8 cellular contexts compared by ENCODE assay signal in the genomic region with DNA sequence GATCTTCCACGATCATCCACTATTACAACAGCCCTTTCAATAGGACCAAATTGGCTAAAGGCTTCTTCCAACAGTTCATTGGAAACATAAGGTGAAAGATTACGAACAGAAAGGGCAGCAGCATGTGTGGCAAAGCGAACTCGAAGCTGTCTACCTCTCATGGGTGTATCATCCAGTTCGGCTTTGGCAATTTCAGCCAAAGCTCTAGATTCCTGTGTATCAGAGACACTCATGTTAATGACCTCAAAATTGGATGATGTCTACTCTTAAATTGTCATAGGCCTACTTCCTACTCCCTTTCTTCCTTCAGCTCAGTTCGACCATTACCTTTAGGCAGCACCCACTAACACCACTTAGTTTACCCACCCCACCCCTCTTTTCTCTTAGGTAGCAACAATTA. TPM values are rescaled to one million over a fixed set of nuclear protein-coding genes. Genes with fewer than 3 reads are reported as not detected.
DNase-seq lines count a peak whose midpoint lies in the region; ATAC-seq, FAIRE-seq and TF ChIP-seq lines count a peak whose summit lies in the region.

No MANE protein-coding gene starts in this region.

- FAIRE-seq in A549 (lab: Jason Lieb, UNC), result no peak

- H3K27ac Mint-ChIP-seq in MCF 10A (ENCODE audit: low read depth, unreplicated experiment) (peak overlapping the region; percentile 96), mesothelial cell of epicardium (peak overlapping the region; percentile 96)

- H3K9me3 Mint-ChIP-seq in MCF 10A (ENCODE audit: unreplicated experiment) (no peaks in the 10 kb centered on the region), mesothelial cell of epicardium (no peaks in the 10 kb centered on the region)

- H3K4me3 ChIP-seq in A549, result peak overlapping the region; percentile 90
- peak overlapping the region; percentile 91 for H3K4me3 ChIP-seq in HL-60 (replicated peaks; ENCODE audit: insufficient read depth, low read length)

- H3K27ac ChIP-seq in A549 (peak overlapping the region in 1 of 2 experiments; percentile 99; a peak in 1 of 6 replicates), HL-60 (replicated peaks) (peak overlapping the region; percentile 98; the same call in 1 of the 2 replicates)

- TF ChIP-seq CTCF in A549 (IDR thresholded peaks at IDR 0.05) (no peak), HL-60 (IDR thresholded peaks at IDR 0.05; ENCODE audit: insufficient read depth, low read length) (no peak), MCF 10A (IDR thresholded peaks at IDR 0.05; ENCODE audit: unreplicated experiment) (no peak), mesothelial cell of epicardium (IDR thresholded peaks at IDR 0.05; ENCODE audit: unreplicated experiment) (no peak)

- TF ChIP-seq EP300 in A549 (IDR thresholded peaks at IDR 0.05), result no peak

- no peak for TF ChIP-seq POLR2A in A549 (IDR thresholded peaks at IDR 0.05; ENCODE audit: low read length)

- H3K9me3 ChIP-seq in A549, result no peaks in the 10 kb centered on the region

- intact Hi-C loops in MCF 10A (cut with micrococcal nuclease), result loop anchor here (5.0 to 10.0 kb wide), 4 partner anchors 158 to 338 kb away; partner anchors contain the start of gene ZMYM6

- 7% methylated on average over 6 of the region's 6 CpGs for WGBS in A549 (ENCODE audit: missing lambda C conversion rate)

- H3K27me3 ChIP-seq in HL-60 (ENCODE audit: insufficient read depth, poor library complexity, severe bottlenecking), result no peaks in the 10 kb centered on the region

- H3K4me3 Mint-ChIP-seq in MCF 10A (ENCODE audit: unreplicated experiment) (peak overlapping the region; percentile 85), mesothelial cell of epicardium (peak overlapping the region; percentile 90)

- POLR2A ChIA-PET in A549 (lab: Yijun Ruan, JAX) (no interaction called here), MCF 10A (lab: Yijun Ruan, JAX) (interaction anchor here (0.6 to 2.0 kb wide), 12 partner anchors 10 to 527 kb away, joined by 3 to 10 read pairs (median 4); partner anchors contain the start of gene ZMYM1)

- no TSS peak for BruUV-seq in MCF 10A (replicated peaks; lab: Mats Ljungman, UMichigan)

- H3K27me3 Mint-ChIP-seq in MCF 10A (ENCODE audit: insufficient read depth, unreplicated experiment), result no peaks in the 10 kb centered on the region
- H3K27me3 Mint-ChIP-seq in mesothelial cell of epicardium (ENCODE audit: low read depth), result no peaks in the 10 kb centered on the region

- H3K4me2 ChIP-seq in A549, result peak overlapping the region; percentile 88

- H3K36me3 Mint-ChIP-seq in MCF 10A (ENCODE audit: insufficient read depth, unreplicated experiment) (peaks cover 73% of the 10 kb centered on the region), mesothelial cell of epicardium (peaks cover 49% of the 10 kb centered on the region)

- peaks cover 45% of the 10 kb centered on the region for H3K4me1 Mint-ChIP-seq in MCF 10A (ENCODE audit: insufficient read depth, unreplicated experiment)
- H3K4me1 Mint-ChIP-seq in mesothelial cell of epicardium, result peaks cover 56% of the 10 kb centered on the region

- peaks cover 44% of the 10 kb centered on the region for H3K4me1 ChIP-seq in A549

- TF ChIP-seq RAD21 in A549 (conservative IDR thresholded peaks at IDR 0.05 in 1 of 2, IDR thresholded peaks at IDR 0.05 in 1 of 2), result no peak

- DNase-seq in A549 (ENCODE audit: low read depth in 1 of 2, low spot score in 1 of 2) (no peak), HL-60 (ENCODE audit: low read depth in 1 of 2, low spot score in 1 of 2) (no peak), MCF 10A (ENCODE audit: unreplicated experiment) (no peak), mesothelial cell of epicardium (ENCODE audit: low spot score in 2 of 2, unreplicated experiment in 2 of 2) (no peak), NCI-H1694 (lab: John Stamatoyannopoulos, UW) (no peak)

- CTCF ChIA-PET in A549 (lab: Yijun Ruan, JAX), result interaction anchor here (1.5 kb wide), 1 partner anchor 10 kb away, joined by 5 read pairs; no protein-coding TSS in a partner anchor
- CTCF ChIA-PET in MCF 10A (lab: Yijun Ruan, JAX), result interaction anchor here (0.6 to 2.1 kb wide), 6 partner anchors 11 to 538 kb away, joined by 3 to 11 read pairs (median 3); no protein-coding TSS in a partner anchor

- ATAC-seq in A549 (no peak), GM21825 (IDR thresholded peaks at IDR 0.05; ENCODE audit: unreplicated experiment) (no peak), GM18861 (IDR thresholded peaks at IDR 0.05; ENCODE audit: unreplicated experiment) (no peak), HG03175 (IDR thresholded peaks at IDR 0.05; ENCODE audit: unreplicated experiment) (no peak)

TF ChIP-seq in A549, 52 proteins besides CTCF, POLR2A, EP300 and RAD21:
- TF ChIP-seq HEYL (CRISPR knock-in tag; IDR thresholded peaks at IDR 0.05) (no peak), ZC3H11A (IDR thresholded peaks at IDR 0.05) (no peak), RARB (CRISPR knock-in tag; IDR thresholded peaks at IDR 0.05) (no peak), JUNB (IDR thresholded peaks at IDR 0.05) (no peak), HOXA7 (CRISPR knock-in tag; IDR thresholded peaks at IDR 0.05) (no peak), CBX8 (IDR thresholded peaks at IDR 0.05) (no peak), POLR2AphosphoS2 (conservative IDR thresholded peaks at IDR 0.05; ENCODE audit: low read length) (no peak), HOXB5 (CRISPR knock-in tag; IDR thresholded peaks at IDR 0.05) (no peak), EHF (CRISPR knock-in tag; IDR thresholded peaks at IDR 0.05) (no peak), CBX2 (IDR thresholded peaks at IDR 0.05; ENCODE audit: borderline replicate concordance, low read depth) (no peak), KDM5A (IDR thresholded peaks at IDR 0.05) (no peak)
- TF ChIP-seq, protein P1, sequence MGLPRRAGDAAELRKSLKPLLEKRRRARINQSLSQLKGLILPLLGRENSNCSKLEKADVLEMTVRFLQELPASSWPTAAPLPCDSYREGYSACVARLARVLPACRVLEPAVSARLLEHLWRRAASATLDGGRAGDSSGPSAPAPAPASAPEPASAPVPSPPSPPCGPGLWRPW (IDR thresholded peaks at IDR 0.05), result no peak

RNA-seq across cellular contexts. Expression of gene SFPQ, which starts 2.2 kb away (rescaled TPM):
- polyA plus RNA-seq in A549 (2011; rRNA removed), result 99.6 and 151 TPM in 2 replicates
- polyA plus RNA-seq in A549 (2012; cell fraction: cytosol; rRNA removed), result 63.4 and 70.1 TPM in 2 replicates
- 176 and 221 TPM in 2 replicates for polyA plus RNA-seq in A549 (2012; cell fraction: nucleus; rRNA removed)
- 327 to 363 TPM (median 332 TPM) in 3 replicates for polyA plus RNA-seq in A549 (2017; fragmentation: RNase III; extraction: RNeasy Plus Mini Kit Qiagen cat#74134 plus additional on column Dnase treatment)
- 36.4 and 43.9 TPM in 2 replicates for polyA minus RNA-seq in A549 (2011; rRNA and poly(A)+ RNA removed)
- total RNA-seq in MCF 10A (2022), result 275 and 314 TPM in 2 replicates
- 783 to 793 TPM (median 785 TPM) in 3 replicates for total RNA-seq in mesothelial cell of epicardium
